Comparison of ENCODE assay signal across 30 cellular contexts in the genomic region with DNA sequence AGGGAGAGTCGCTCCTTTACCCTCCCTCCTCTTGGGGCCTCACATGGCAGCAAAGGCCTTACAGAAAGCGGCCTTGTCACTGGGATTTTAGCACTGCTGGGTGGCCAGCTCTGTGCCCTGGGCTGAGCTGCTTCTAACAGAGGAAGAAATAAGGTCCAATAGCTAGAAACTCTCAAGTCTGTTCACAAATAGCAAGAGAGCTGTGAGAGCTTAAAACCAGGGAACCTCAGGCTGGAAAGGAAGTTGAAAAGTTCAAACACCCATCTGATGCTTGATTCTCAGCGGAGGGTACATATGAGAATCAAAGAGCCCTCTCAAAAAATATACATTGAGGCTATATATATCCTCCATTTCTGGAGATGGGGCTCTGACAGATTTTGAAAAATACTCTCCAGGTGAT. TPM values are rescaled to one million over a fixed set of nuclear protein-coding genes. Genes with fewer than 3 reads are reported as not detected.
"Had no signal": no experiment of that assay in that cellular context is flagged by ENCODE, and none has a peak within 500 bp of the region (broad histone marks: within the 10 kb centered on the region; RNA-seq: fewer than 3 reads in every experiment).

No MANE protein-coding gene starts in this region.

- H3K4me3 Mint-ChIP-seq: activated B cell treated with CpG ODN at 0.5 μM for 24 hours; activated CD4-positive, alpha-beta memory T cell treated with anti-CD3 and anti-CD28 coated beads, Interleukin-2, amount 10 ng/mL, durations not matched to agents 7 days and 5 days; activated CD4-positive, alpha-beta T cell treated with anti-CD3 and anti-CD28 coated beads, Interleukin-2, amount 10 ng/mL, durations not matched to agents 7 days and 5 days; activated naive CD8-positive, alpha-beta T cell; activated T-cell treated with anti-CD3 and anti-CD28 coated beads, Interleukin-2, amount 50 U/mL, for 24 hours; activated T-cell treated with anti-CD3 and anti-CD28 coated beads, Interleukin-2, amount 50 U/mL, for 72 hours; T-helper 17 cell; T-helper 2 cell treated with Interferon-gamma antibody and Interleukin-4, amounts not matched to agents 5 μg/mL and 100 μg/mL, for 36 hours had no signal

- H3K27me3 ChIP-seq: body of pancreas, colonic mucosa, esophagus squamous epithelium, gastroesophageal sphincter had no signal

- H3K27ac Mint-ChIP-seq: activated B cell treated with CpG ODN at 0.5 μM for 24 hours; activated CD4-positive, alpha-beta memory T cell treated with anti-CD3 and anti-CD28 coated beads, Interleukin-2, amount 10 ng/mL, durations not matched to agents 7 days and 5 days; activated CD4-positive, alpha-beta T cell treated with anti-CD3 and anti-CD28 coated beads, Interleukin-2, amount 10 ng/mL, durations not matched to agents 7 days and 5 days; activated naive CD8-positive, alpha-beta T cell; activated T-cell treated with anti-CD3 and anti-CD28 coated beads, Interleukin-2, amount 50 U/mL, for 24 hours; activated T-cell treated with anti-CD3 and anti-CD28 coated beads, Interleukin-2, amount 50 U/mL, for 72 hours; T-helper 17 cell; T-helper 2 cell treated with Interferon-gamma antibody and Interleukin-4, amounts not matched to agents 5 μg/mL and 100 μg/mL, for 36 hours had no signal

- H3K4me1 ChIP-seq: body of pancreas, colonic mucosa, esophagus squamous epithelium, gastroesophageal sphincter had no signal

- H3K4me3 ChIP-seq: body of pancreas, colonic mucosa, esophagus squamous epithelium, gastroesophageal sphincter had no signal

- H3K9me3 Mint-ChIP-seq: activated B cell treated with CpG ODN at 0.5 μM for 24 hours; activated CD4-positive, alpha-beta T cell treated with anti-CD3 and anti-CD28 coated beads, Interleukin-2, amount 10 ng/mL, durations not matched to agents 7 days and 5 days; activated T-cell treated with anti-CD3 and anti-CD28 coated beads, Interleukin-2, amount 50 U/mL, for 24 hours; activated T-cell treated with anti-CD3 and anti-CD28 coated beads, Interleukin-2, amount 50 U/mL, for 72 hours; T-helper 2 cell treated with Interferon-gamma antibody and Interleukin-4, amounts not matched to agents 5 μg/mL and 100 μg/mL, for 36 hours had no signal

- H3K36me3 Mint-ChIP-seq: activated naive CD8-positive, alpha-beta T cell had no signal

- H3K27me3 Mint-ChIP-seq: activated CD4-positive, alpha-beta memory T cell treated with anti-CD3 and anti-CD28 coated beads, Interleukin-2, amount 10 ng/mL, durations not matched to agents 7 days and 5 days had no signal

- H3K27ac ChIP-seq: body of pancreas, colonic mucosa, epithelial cell of prostate, esophagus squamous epithelium, gastroesophageal sphincter, WERI-Rb-1 had no signal

- H3K4me1 Mint-ChIP-seq: activated B cell treated with CpG ODN at 0.5 μM for 24 hours; activated CD4-positive, alpha-beta memory T cell treated with anti-CD3 and anti-CD28 coated beads, Interleukin-2, amount 10 ng/mL, durations not matched to agents 7 days and 5 days; activated CD4-positive, alpha-beta T cell treated with anti-CD3 and anti-CD28 coated beads, Interleukin-2, amount 10 ng/mL, durations not matched to agents 7 days and 5 days; T-helper 17 cell had no signal

- H3K36me3 ChIP-seq: colonic mucosa, WERI-Rb-1 had no signal

- ATAC-seq: activated CD4-positive, CD25-positive, alpha-beta regulatory T cell treated with anti-CD3 and anti-CD28 coated beads, Interleukin-2, amount 50 U/mL, for 24 hours; activated T-cell treated with anti-CD3 and anti-CD28 coated beads, Interleukin-2, amount 50 U/mL, for 72 hours; body of pancreas; gastroesophageal sphincter; T-helper 17 cell had no signal

- DNase-seq: activated B cell treated with CpG ODN at 0.5 μM for 24 hours; activated CD4-positive, alpha-beta memory T cell treated with anti-CD3 and anti-CD28 coated beads, Interleukin-2, amount 10 ng/mL, durations not matched to agents 7 days and 5 days; activated CD4-positive, alpha-beta T cell treated with anti-CD3 and anti-CD28 coated beads, Interleukin-2, amount 10 ng/mL, durations not matched to agents 7 days and 5 days; activated CD4-positive, alpha-beta T cell treated with anti-CD3 and anti-CD28 coated beads, Interleukin-2, amount 50 U/mL, for 4 hours; activated CD8-positive, alpha-beta memory T cell treated with anti-CD3 and anti-CD28 coated beads, Interleukin-2, amount 50 U/mL, for 48 hours; activated gamma-delta T cell treated with Interleukin-2 at 50 U/mL for 16 hours; activated naive CD4-positive, alpha-beta T cell treated with anti-CD3 and anti-CD28 coated beads, Interleukin-2, amount 50 U/mL, for 16 hours; activated naive CD4-positive, alpha-beta T cell treated with Interleukin-2 at 50 U/mL for 16 hours; activated T-cell treated with anti-CD3 and anti-CD28 coated beads for 4 hours; activated T-cell treated with anti-CD3 and anti-CD28 coated beads, Interleukin-2, amount 50 U/mL, for 24 hours; activated T-cell treated with anti-CD3 and anti-CD28 coated beads, Interleukin-2, amount 50 U/mL, for 72 hours; amniotic stem cell; anterior cingulate cortex; body of pancreas; caudate nucleus; colonic mucosa; effector CD8-positive, alpha-beta T cell; esophagus squamous epithelium; foreskin melanocyte; T-helper 1 cell; T-helper 17 cell; T1000; WERI-Rb-1 had no signal

- H3K9me3 ChIP-seq: body of pancreas, colonic mucosa, esophagus squamous epithelium, gastroesophageal sphincter had no signal

RNA-seq across cellular contexts. Expression of gene ST6GAL2, which starts 54.7 kb away (rescaled TPM):
- total RNA-seq: activated B cell treated with CpG ODN at 0.5 μM for 24 hours; activated CD4-positive, alpha-beta memory T cell treated with anti-CD3 and anti-CD28 coated beads, Interleukin-2, amount 10 ng/mL, durations not matched to agents 7 days and 5 days; activated CD4-positive, alpha-beta T cell treated with anti-CD3 and anti-CD28 coated beads, Interleukin-2, amount 10 ng/mL, durations not matched to agents 7 days and 5 days; activated T-cell treated with anti-CD3 and anti-CD28 coated beads, Interleukin-2, amount 50 U/mL, for 72 hours; endothelial cell of umbilical vein; fibroblast of lung had no signal
- polyA plus RNA-seq: endothelial cell of umbilical vein, fibroblast of lung had no signal
